Comparison of ENCODE assay signal across 12 cellular contexts in genomic region chr4:8540072-8540471, GRCh38. TPM values are rescaled to one million over a fixed set of nuclear protein-coding genes. Genes with fewer than 3 reads are reported as not detected.
DNase-seq lines count a peak whose midpoint lies in the region; ATAC-seq and TF ChIP-seq lines count a peak whose summit lies in the region.
"Had no signal": no experiment of that assay in that cellular context is flagged by ENCODE, and none has a peak within 500 bp of the region (broad histone marks: within the 10 kb centered on the region; RNA-seq: fewer than 3 reads in every experiment).

No MANE protein-coding gene starts in this region.

- H3K27ac ChIP-seq in RWPE1 = no peak overlapping the region
- H3K27ac ChIP-seq: body of pancreas, thyroid gland had no signal

- ATAC-seq in GM18502 (IDR thresholded peaks at IDR 0.05; ENCODE audit: poor library complexity, unreplicated experiment) (peak; percentile 77), GM21737 (IDR thresholded peaks at IDR 0.05; ENCODE audit: unreplicated experiment) (peak; percentile 51)
- ATAC-seq: body of pancreas had no signal

- POLR2A ChIA-PET in RWPE1 (lab: Yijun Ruan, JAX; ENCODE audit: low non-redundant PET) = no interaction called here

- TF ChIP-seq CTCF in RWPE1 (conservative IDR thresholded peaks at IDR 0.05; ENCODE audit: low read depth) = no peak

- peak; percentile 27 to 44 for DNase-seq in activated CD4-positive, alpha-beta T cell treated with anti-CD3 and anti-CD28 coated beads, Interleukin-2, amount 50 U/mL, for 48 hours
- DNase-seq in posterior vena cava (ENCODE audit: low spot score) = peak; percentile 72
- DNase-seq in hepatic stellate cell (ENCODE audit: low spot score) = no peak
- no peak for DNase-seq in epidermal melanocyte (ENCODE audit: insufficient read length, low spot score)
- no peak for DNase-seq in SW480 (ENCODE audit: low spot score)
- no peak for DNase-seq in RWPE1 (ENCODE audit: low spot score)
- DNase-seq: body of pancreas, erythroblast, NCI-H2029, thyroid gland had no signal

- intact Hi-C loops in posterior vena cava (cut with DNase I) = no loop called here

- CTCF ChIA-PET in RWPE1 (lab: Yijun Ruan, JAX) = no interaction called here

RNA-seq across cellular contexts. Expression of gene GPR78, which starts 40.1 kb away (rescaled TPM):
- under 1 TPM; 0.09 to 0.10 TPM for total RNA-seq in posterior vena cava
- total RNA-seq: body of pancreas, thyroid gland had no signal

RNA-seq across cellular contexts. Expression of gene CPZ, which starts 52.5 kb away (rescaled TPM):
- 10 to 100 TPM in 1 of 2 donors, 1 to 10 TPM in 1; 5.3 to 15.6 TPM for total RNA-seq in posterior vena cava

Comparison
In these comparisons a context has a peak if more than half of its experiments do, and no peak if none do; other contexts are left out.
1. DNase-seq: peak in activated CD4-positive, alpha-beta T cell treated with anti-CD3 and anti-CD28 coated beads, Interleukin-2, amount 50 U/mL, for 48 hours (2 of 2) and posterior vena cava (single experiment); none in hepatic stellate cell (single experiment), epidermal melanocyte (single experiment), SW480 (single experiment) and RWPE1 (single experiment).